ENCODE assay signal across 8 cellular contexts in genomic region chr15:74302821-74303359, GRCh38.
DNase-seq lines count a peak whose midpoint lies in the region; ATAC-seq and TF ChIP-seq lines count a peak whose summit lies in the region.

No MANE protein-coding gene starts in this region.

- H3K27ac Mint-ChIP-seq in mesothelial cell of epicardium, result no peak overlapping the region

- DNase-seq in COR-L47 (lab: John Stamatoyannopoulos, UW), result peak; percentile 73
- DNase-seq in HL-60 (ENCODE audit: low read depth in 1 of 2, low spot score in 1 of 2), result no peak
- peak; percentile 62 to 73 for DNase-seq in SJCRH30
- peak; percentile 53 for DNase-seq in choroid plexus epithelial cell (ENCODE audit: low read depth)
- DNase-seq in mesothelial cell of epicardium (ENCODE audit: low spot score in 2 of 2, unreplicated experiment in 2 of 2), result peak; percentile 50 to 71
- no peak for DNase-seq in GOT3 (lab: John Stamatoyannopoulos, UW)

- H3K4me3 ChIP-seq in HL-60 (replicated peaks; ENCODE audit: insufficient read depth, low read length) (no peak overlapping the region), SJCRH30 (no peak overlapping the region), choroid plexus epithelial cell (ENCODE audit: low read depth, low read length) (no peak overlapping the region)

- no peak overlapping the region for H3K4me3 Mint-ChIP-seq in mesothelial cell of epicardium

- no peaks in the 10 kb centered on the region for H3K36me3 Mint-ChIP-seq in mesothelial cell of epicardium

- H3K36me3 ChIP-seq in SJCRH30, result no peaks in the 10 kb centered on the region

- H3K9me3 ChIP-seq in SJCRH30 (replicated peaks), result no peaks in the 10 kb centered on the region

- H3K27me3 ChIP-seq in HL-60 (ENCODE audit: insufficient read depth, poor library complexity, severe bottlenecking) (no peaks in the 10 kb centered on the region), SJCRH30 (no peaks in the 10 kb centered on the region)

- H3K27me3 Mint-ChIP-seq in mesothelial cell of epicardium (ENCODE audit: low read depth), result peaks cover 66% of the 10 kb centered on the region

- peaks cover 57% of the 10 kb centered on the region for H3K4me1 Mint-ChIP-seq in mesothelial cell of epicardium

- H3K4me1 ChIP-seq in SJCRH30, result peaks cover 43% of the 10 kb centered on the region

- no peak overlapping the region for H3K27ac ChIP-seq in HL-60 (replicated peaks)
- no peak overlapping the region for H3K27ac ChIP-seq in SJCRH30

- TF ChIP-seq CTCF in HL-60 (IDR thresholded peaks at IDR 0.05; ENCODE audit: insufficient read depth, low read length), result peak; percentile 19
- peak; percentile 83 for TF ChIP-seq CTCF in choroid plexus epithelial cell (conservative IDR thresholded peaks at IDR 0.05; ENCODE audit: low read depth, low read length)
- peak; percentile 69 for TF ChIP-seq CTCF in mesothelial cell of epicardium (IDR thresholded peaks at IDR 0.05; ENCODE audit: unreplicated experiment)

- ATAC-seq in GM19328 (IDR thresholded peaks at IDR 0.05; ENCODE audit: unreplicated experiment) (no peak), HG03280 (IDR thresholded peaks at IDR 0.05; ENCODE audit: unreplicated experiment) (no peak)

- H3K9me3 Mint-ChIP-seq in mesothelial cell of epicardium, result no peaks in the 10 kb centered on the region

Comparison
In these comparisons a context has a peak if more than half of its experiments do, and no peak if none do; other contexts are left out.
1. DNase-seq: peak in COR-L47 (single experiment), SJCRH30 (2 of 2), choroid plexus epithelial cell (single experiment) and mesothelial cell of epicardium (2 of 2); none in HL-60 (0 of 2) and GOT3 (single experiment).
2. CTCF ChIP-seq: peak in every context shown above with its lines; median percentile 83 in choroid plexus epithelial cell; 69 in mesothelial cell of epicardium; 19 in HL-60.